Comparison of ENCODE assay signal across 8 cellular contexts in genomic region chr21:30044447-30045064, GRCh38.
DNase-seq lines count a peak whose midpoint lies in the region; ATAC-seq, FAIRE-seq and TF ChIP-seq lines count a peak whose summit lies in the region.

No MANE protein-coding gene starts in this region.

- H3K9me3 ChIP-seq in Panc1 (ENCODE audit: control insufficient read depth, insufficient read depth, low read depth, low read length) (no peaks in the 10 kb centered on the region), small intestine (ENCODE audit: control insufficient read depth, low read depth) (no peaks in the 10 kb centered on the region)

- TF ChIP-seq CTCF in Panc1 (IDR thresholded peaks at IDR 0.05): peak; percentile 72; the same call in 1 of the 2 replicates
- TF ChIP-seq CTCF in fibroblast of pulmonary artery (IDR thresholded peaks at IDR 0.05; ENCODE audit: low read length, missing control alignments): peak; percentile 91
- no peak for TF ChIP-seq CTCF in omental fat pad (IDR thresholded peaks at IDR 0.05)

- FAIRE-seq in A204.1 (lab: Jason Lieb, UNC) (peak; percentile 41), small intestine (lab: Jason Lieb, UNC) (no peak)

- ATAC-seq in Panc1 (no peak), omental fat pad (ENCODE audit: low FRiP score) (no peak)

- peak; percentile 4 for DNase-seq in GM04504 (ENCODE audit: low read depth)
- peak; percentile 4 for DNase-seq in Panc1 (ENCODE audit: low read depth, low spot score)
- peak; percentile 52 for DNase-seq in fibroblast of pulmonary artery (ENCODE audit: low read depth)
- DNase-seq in small intestine: peak; percentile 7
- no peak for DNase-seq in omental fat pad (ENCODE audit: low spot score)
- no peak for DNase-seq in epidermal melanocyte (ENCODE audit: insufficient read length, low spot score)
- DNase-seq in NOMO-1 treated with DMSO at 0.1 percent for 48 hours (lab: John Stamatoyannopoulos, UW; ENCODE audit: unreplicated experiment): no peak

- H3K4me3 ChIP-seq in Panc1 (ENCODE audit: low read depth in 2 of 2, low read length in 2 of 2) (no peak overlapping the region), fibroblast of pulmonary artery (replicated peaks; ENCODE audit: low read depth, low read length) (no peak overlapping the region), small intestine (ENCODE audit: low read depth in 1 of 2, low read length in 2 of 2) (no peak overlapping the region)

- CTCF ChIA-PET in Panc1 (lab: Charles Lee): no interaction called here

- WGBS in small intestine, 3 donors: 74 to 82% (median 76%) methylated on average over 3 of the region's 3 CpGs

- H3K4me1 ChIP-seq in Panc1 (ENCODE audit: control insufficient read depth, insufficient read depth, low read length) (no peaks in the 10 kb centered on the region), small intestine (ENCODE audit: control insufficient read depth in 2 of 2, insufficient read depth in 1 of 2, low read depth in 1 of 2, low read length in 1 of 2) (no peaks in the 10 kb centered on the region)

- H3K27ac ChIP-seq in Panc1 (ENCODE audit: low read length): no peak overlapping the region
- no peak overlapping the region for H3K27ac ChIP-seq in small intestine (ENCODE audit: low read depth in 1 of 2, low read length in 1 of 2)

- H3K27me3 ChIP-seq in Panc1 (ENCODE audit: control insufficient read depth, insufficient read depth, low read length) (no peaks in the 10 kb centered on the region), small intestine (ENCODE audit: control insufficient read depth in 2 of 2, insufficient read depth in 2 of 2, low read length in 2 of 2) (no peaks in the 10 kb centered on the region)

- intact Hi-C loops in Panc1 (cut with micrococcal nuclease; ENCODE audit: unreplicated experiment): loop anchor here (10.0 kb wide), 1 partner anchor 150 kb away; no protein-coding TSS in a partner anchor

- in situ Hi-C loops in Panc1 (cut with HindIII; ENCODE audit: low pct_unique_long_range_greater_than_20kb, low sequenced_read_pairs): no loop called here

- POLR2A ChIA-PET in Panc1 (lab: Charles Lee): no interaction called here

- no TSS peak for BruUV-seq in Panc1 (replicated peaks; lab: Mats Ljungman, UMichigan)

- H3K36me3 ChIP-seq in Panc1 (ENCODE audit: control insufficient read depth, insufficient read depth, low read length): no peaks in the 10 kb centered on the region
- no peaks in the 10 kb centered on the region for H3K36me3 ChIP-seq in small intestine (ENCODE audit: control insufficient read depth in 2 of 2, insufficient read depth in 2 of 2, low read length in 2 of 2)

Comparison
In these comparisons a context has a peak if more than half of its experiments do, and no peak if none do; other contexts are left out.
1. DNase-seq: peak in GM04504 (single experiment), Panc1 (single experiment), fibroblast of pulmonary artery (single experiment) and small intestine (single experiment); none in omental fat pad (single experiment), epidermal melanocyte (single experiment) and NOMO-1 treated with DMSO at 0.1 percent for 48 hours (single experiment).
2. CTCF ChIP-seq: peak in Panc1 (single experiment) and fibroblast of pulmonary artery (single experiment); none in omental fat pad (0 of 3).